ENCODE assay signal across 11 cellular contexts in genomic region chr17:78408476-78409020, GRCh38. TPM values are rescaled to one million over a fixed set of nuclear protein-coding genes. Genes with fewer than 3 reads are reported as not detected.
DNase-seq lines count a peak whose midpoint lies in the region; ATAC-seq and TF ChIP-seq lines count a peak whose summit lies in the region.
"Had no signal": no experiment of that assay in that cellular context is flagged by ENCODE, and none has a peak within 500 bp of the region (broad histone marks: within the 10 kb centered on the region; RNA-seq: fewer than 3 reads in every experiment).

No MANE protein-coding gene starts in this region.

- TF ChIP-seq POLR2A in transverse colon (IDR thresholded peaks at IDR 0.05), result no peak
- no peak for TF ChIP-seq POLR2A in sigmoid colon (IDR thresholded peaks at IDR 0.05)

- H4K20me1 ChIP-seq in mammary epithelial cell (ENCODE audit: insufficient read depth, low read length), result no peaks in the 10 kb centered on the region

- H3K27ac ChIP-seq in mammary epithelial cell (ENCODE audit: insufficient read depth, low read depth, low read length), result no peak overlapping the region
- H3K27ac ChIP-seq in transverse colon, result peak overlapping the region; percentile 72 to 86 (median 82)
- H3K27ac ChIP-seq in sigmoid colon, result peak overlapping the region in 1 of 4 donors; percentile 26

- WGBS in mammary epithelial cell (ENCODE audit: low coverage, missing lambda C conversion rate), result 98% methylated on average over 13 of the region's 21 CpGs
- 40 to 50% methylated on average over 3 to 19 of the region's 21 CpGs for WGBS in transverse colon (ENCODE audit: low coverage in 1 of 2), 2 donors
- 21 to 74% methylated on average over 21 of the region's 21 CpGs for WGBS in sigmoid colon, 2 donors

- no TSS peak for BruUV-seq in MCF 10A (replicated peaks; lab: Mats Ljungman, UMichigan)
- BruUV-seq in mammary epithelial cell (replicated peaks; lab: Mats Ljungman, UMichigan), result no TSS peak

- H3K9ac ChIP-seq in mammary epithelial cell (ENCODE audit: insufficient read depth, low read length), result no peak overlapping the region

- H2AFZ ChIP-seq in mammary epithelial cell (ENCODE audit: low read depth, low read length), result no peak overlapping the region

- H3K27me3 ChIP-seq in mammary epithelial cell (ENCODE audit: insufficient read depth, low read length), result no peaks in the 10 kb centered on the region
- no peaks in the 10 kb centered on the region for H3K27me3 ChIP-seq in transverse colon
- no peaks in the 10 kb centered on the region for H3K27me3 ChIP-seq in sigmoid colon

- peaks cover 25% of the 10 kb centered on the region for H3K36me3 Mint-ChIP-seq in MCF 10A (ENCODE audit: insufficient read depth, unreplicated experiment)
- peaks cover 45% of the 10 kb centered on the region for H3K36me3 Mint-ChIP-seq in activated CD4-positive, alpha-beta memory T cell treated with anti-CD3 and anti-CD28 coated beads, Interleukin-2, amount 10 ng/mL, durations not matched to agents 7 days and 5 days (ENCODE audit: low read depth)
- peaks cover 17% of the 10 kb centered on the region for H3K36me3 Mint-ChIP-seq in memory B cell

- peak; percentile 24 for TF ChIP-seq EP300 in transverse colon (IDR thresholded peaks at IDR 0.05; ENCODE audit: low read depth)
- TF ChIP-seq EP300 in sigmoid colon (IDR thresholded peaks at IDR 0.05), result no peak

- H3K27ac Mint-ChIP-seq in MCF 10A (ENCODE audit: low read depth, unreplicated experiment) (peak overlapping the region; percentile 35), memory B cell (peak overlapping the region; percentile 65)
- H3K27ac Mint-ChIP-seq in activated CD4-positive, alpha-beta memory T cell treated with anti-CD3 and anti-CD28 coated beads, Interleukin-2, amount 10 ng/mL, durations not matched to agents 7 days and 5 days, result peak overlapping the region; percentile 66

- intact Hi-C loops in MCF 10A (cut with micrococcal nuclease), result no loop called here
- intact Hi-C loops in mammary epithelial cell (cut with micrococcal nuclease), result no loop called here
- intact Hi-C loops in transverse colon (cut with DNase I; ENCODE audit: low total_unique reads), result no loop called here
- intact Hi-C loops in sigmoid colon (cut with DNase I), result no loop called here

- dilution Hi-C loops in mammary epithelial cell (cut with HindIII; ENCODE audit: low sequenced_read_pairs), result no loop called here

- H3K4me1 ChIP-seq in mammary epithelial cell (ENCODE audit: insufficient read depth, low read length), result peaks cover 34% of the 10 kb centered on the region
- peaks cover 30 to 61% (median 57%) of the 10 kb centered on the region in 4 donors for H3K4me1 ChIP-seq in transverse colon
- peaks cover 0 to 33% (median 24%) of the 10 kb centered on the region in 4 donors for H3K4me1 ChIP-seq in sigmoid colon

- CTCF ChIA-PET in MCF 10A (lab: Yijun Ruan, JAX), result interaction anchor here (1.6 to 2.8 kb wide), 2 partner anchors 13 to 14 kb away, joined by 7 to 16 read pairs; no protein-coding TSS in a partner anchor
- CTCF ChIA-PET in mammary epithelial cell (lab: Charles Lee; ENCODE audit: low non-redundant PET), result no interaction called here
- CTCF ChIA-PET in activated CD4-positive, alpha-beta memory T cell treated with anti-CD3 and anti-CD28 coated beads, Interleukin-2, amount 10 ng/mL, durations not matched to agents 7 days and 5 days (lab: Charles Lee), result interaction anchor here (1.8 kb wide), 1 partner anchor 14 kb away, joined by 3 read pairs; no protein-coding TSS in a partner anchor

- POLR2A ChIA-PET in MCF 10A (lab: Yijun Ruan, JAX), result interaction anchor here (0.8 kb wide), 1 partner anchor 95 kb away, joined by 3 read pairs; no protein-coding TSS in a partner anchor
- POLR2A ChIA-PET in activated CD4-positive, alpha-beta memory T cell treated with anti-CD3 and anti-CD28 coated beads, Interleukin-2, amount 10 ng/mL, durations not matched to agents 7 days and 5 days (lab: Charles Lee), result interaction anchor here (0.8 kb wide), 1 partner anchor 49 kb away, joined by 3 read pairs; the partner anchor contains the start of gene SOCS3

- ATAC-seq in memory B cell (ENCODE audit: low read depth) (no peak), GM18873 (IDR thresholded peaks at IDR 0.05; ENCODE audit: low FRiP score, unreplicated experiment) (no peak), HG02970 (IDR thresholded peaks at IDR 0.05; ENCODE audit: low FRiP score, unreplicated experiment) (no peak)

- DNase-seq in MCF 10A (ENCODE audit: unreplicated experiment), result no peak
- DNase-seq in mammary epithelial cell, result no peak
- DNase-seq in activated CD4-positive, alpha-beta memory T cell treated with anti-CD3 and anti-CD28 coated beads, Interleukin-2, amount 10 ng/mL, durations not matched to agents 7 days and 5 days, result no peak
- no peak for DNase-seq in memory B cell (ENCODE audit: low spot score in 2 of 2)
- peak; percentile 81 for DNase-seq in transverse colon
- no peak for DNase-seq in sigmoid colon
- DNase-seq: cerebellar nuclear complex had no signal

- H3K36me3 ChIP-seq in mammary epithelial cell (ENCODE audit: insufficient read depth, low read length) (peaks cover 4% of the 10 kb centered on the region), transverse colon (peaks cover 0 to 11% (median 3%) of the 10 kb centered on the region in 4 donors), sigmoid colon (peaks cover 14 to 34% (median 18%) of the 10 kb centered on the region in 4 donors)

- peaks cover 10% of the 10 kb centered on the region for H3K4me1 Mint-ChIP-seq in MCF 10A (ENCODE audit: insufficient read depth, unreplicated experiment)
- H3K4me1 Mint-ChIP-seq in activated CD4-positive, alpha-beta memory T cell treated with anti-CD3 and anti-CD28 coated beads, Interleukin-2, amount 10 ng/mL, durations not matched to agents 7 days and 5 days, result peaks cover 75% of the 10 kb centered on the region
- peaks cover 13% of the 10 kb centered on the region for H3K4me1 Mint-ChIP-seq in memory B cell
- H3K4me1 Mint-ChIP-seq: neural crest cell had no signal

- no peaks in the 10 kb centered on the region for H3K9me3 ChIP-seq in mammary epithelial cell (replicated peaks; ENCODE audit: insufficient read depth, low read length)
- H3K9me3 ChIP-seq in transverse colon, result no peaks in the 10 kb centered on the region
- no peaks in the 10 kb centered on the region for H3K9me3 ChIP-seq in sigmoid colon

- in situ Hi-C loops in mammary epithelial cell (cut with MboI; ENCODE audit: low sequenced_read_pairs in 2 of 2) (no loop called here), transverse colon (cut with MboI; ENCODE audit: low pct_ligation_motif_present in 1 of 4, low pct_unique_long_range_greater_than_20kb in 1 of 4, low sequenced_read_pairs in 3 of 4) (no loop called here)

- no peak overlapping the region for H3K4me3 ChIP-seq in mammary epithelial cell (replicated peaks in 1 of 3; ENCODE audit: insufficient read depth in 1 of 3, low read depth in 2 of 3, low read length in 3 of 3)
- H3K4me3 ChIP-seq in transverse colon, result no peak overlapping the region
- no peak overlapping the region for H3K4me3 ChIP-seq in sigmoid colon

- H3K27me3 Mint-ChIP-seq in MCF 10A (ENCODE audit: insufficient read depth, unreplicated experiment) (no peaks in the 10 kb centered on the region), memory B cell (no peaks in the 10 kb centered on the region)
- H3K27me3 Mint-ChIP-seq in activated CD4-positive, alpha-beta memory T cell treated with anti-CD3 and anti-CD28 coated beads, Interleukin-2, amount 10 ng/mL, durations not matched to agents 7 days and 5 days, result no peaks in the 10 kb centered on the region
- H3K27me3 Mint-ChIP-seq: B cell had no signal

- H3K4me3 Mint-ChIP-seq in MCF 10A (ENCODE audit: unreplicated experiment) (no peak overlapping the region), memory B cell (no peak overlapping the region)
- no peak overlapping the region for H3K4me3 Mint-ChIP-seq in activated CD4-positive, alpha-beta memory T cell treated with anti-CD3 and anti-CD28 coated beads, Interleukin-2, amount 10 ng/mL, durations not matched to agents 7 days and 5 days
- H3K4me3 Mint-ChIP-seq: B cell, neural crest cell had no signal

- peaks cover 83% of the 10 kb centered on the region for H3K79me2 ChIP-seq in mammary epithelial cell (ENCODE audit: insufficient read depth, low read length)

- H3K4me2 ChIP-seq in mammary epithelial cell (ENCODE audit: insufficient read depth, low read depth, low read length), result no peak overlapping the region

- TF ChIP-seq CTCF in MCF 10A (IDR thresholded peaks at IDR 0.05; ENCODE audit: unreplicated experiment), result no peak
- TF ChIP-seq CTCF in mammary epithelial cell (conservative IDR thresholded peaks at IDR 0.05 in 1 of 2, IDR thresholded peaks at IDR 0.05 in 1 of 2; ENCODE audit: extremely low read depth in 1 of 2, insufficient read depth in 1 of 2, low read depth in 1 of 2, low read length in 2 of 2), result no peak
- no peak for TF ChIP-seq CTCF in transverse colon (IDR thresholded peaks at IDR 0.05)
- TF ChIP-seq CTCF in sigmoid colon (IDR thresholded peaks at IDR 0.05), result no peak

- H3K9me3 Mint-ChIP-seq in MCF 10A (ENCODE audit: unreplicated experiment) (no peaks in the 10 kb centered on the region), memory B cell (no peaks in the 10 kb centered on the region)
- H3K9me3 Mint-ChIP-seq in activated CD4-positive, alpha-beta memory T cell treated with anti-CD3 and anti-CD28 coated beads, Interleukin-2, amount 10 ng/mL, durations not matched to agents 7 days and 5 days, result no peaks in the 10 kb centered on the region
- H3K9me3 Mint-ChIP-seq: neural crest cell had no signal

RNA-seq across cellular contexts. Expression of gene PGS1, which starts 30.1 kb away (rescaled TPM):
- total RNA-seq in MCF 10A (2022) (25.7 and 31.8 TPM in 2 replicates), mammary epithelial cell (10 to 100 TPM; 29.1 to 31.5 TPM), transverse colon (10 to 100 TPM; 32.1 to 77.6 (median 60.1) TPM), sigmoid colon (10 to 100 TPM; 20.0 to 36.3 (median 29.0) TPM)
- polyA plus RNA-seq in mammary epithelial cell (19.8 TPM), sigmoid colon (10 to 100 TPM in 2 of 3 donors, 1 to 10 TPM in 1; 9.9 to 36.9 (median 16.8) TPM)
- 29.9 TPM for polyA minus RNA-seq in mammary epithelial cell
- total RNA-seq in activated CD4-positive, alpha-beta memory T cell treated with anti-CD3 and anti-CD28 coated beads, Interleukin-2, amount 10 ng/mL, durations not matched to agents 7 days and 5 days, result 10 to 100 TPM; 70.7 to 75.5 TPM

RNA-seq across cellular contexts. Expression of gene SOCS3, which starts 48.7 kb away (rescaled TPM):
- total RNA-seq in MCF 10A (2022) (2.5 and 4.8 TPM in 2 replicates), mammary epithelial cell (10 to 100 TPM in 1 of 2 donors, 1 to 10 TPM in 1; 4.3 to 24.7 TPM), transverse colon (100 to 1,000 TPM in 1 of 4 donors, 10 to 100 TPM in 3; 22.3 to 230 (median 37.6) TPM), sigmoid colon (100 to 1,000 TPM in 2 of 4 donors, 10 to 100 TPM in 2; 10.3 to 499 (median 82.9) TPM)
- polyA plus RNA-seq in mammary epithelial cell (3.5 TPM), sigmoid colon (10 to 100 TPM; 11.1 to 64.5 (median 28.2) TPM)
- 1.8 TPM for polyA minus RNA-seq in mammary epithelial cell
- total RNA-seq in activated CD4-positive, alpha-beta memory T cell treated with anti-CD3 and anti-CD28 coated beads, Interleukin-2, amount 10 ng/mL, durations not matched to agents 7 days and 5 days, result 10 to 100 TPM; 68.7 to 69.8 TPM
